In genomic region chr3:66303556-66303955, GRCh38 we compare ENCODE assay signal across 9 cellular contexts.
DNase-seq lines count a peak whose midpoint lies in the region; ATAC-seq and TF ChIP-seq lines count a peak whose summit lies in the region.
"Had no signal": no experiment of that assay in that cellular context is flagged by ENCODE, and none has a peak within 500 bp of the region (broad histone marks: within the 10 kb centered on the region; RNA-seq: fewer than 3 reads in every experiment).

No MANE protein-coding gene starts in this region.

- POLR2A ChIA-PET in activated CD8-positive, alpha-beta T cell treated with anti-CD3 and anti-CD28 coated beads for 36 hours (lab: Charles Lee), result interaction anchor here (1.9 kb wide), 1 partner anchor 8 kb away, joined by 4 read pairs; no protein-coding TSS in a partner anchor

- peaks cover 11% of the 10 kb centered on the region for H3K9me3 Mint-ChIP-seq in activated CD8-positive, alpha-beta T cell treated with anti-CD3 and anti-CD28 coated beads for 36 hours
- H3K9me3 Mint-ChIP-seq in osteocyte (ENCODE audit: unreplicated experiment) (no peaks in the 10 kb centered on the region), Calu3 (ENCODE audit: low read depth, unreplicated experiment) (no peaks in the 10 kb centered on the region)

- no peak for TF ChIP-seq CTCF in activated CD8-positive, alpha-beta T cell treated with anti-CD3 and anti-CD28 coated beads for 36 hours (IDR thresholded peaks at IDR 0.05)
- TF ChIP-seq CTCF in osteocyte (IDR thresholded peaks at IDR 0.05) (no peak), Calu3 (IDR thresholded peaks at IDR 0.05; ENCODE audit: unreplicated experiment) (no peak), thyroid gland (IDR thresholded peaks at IDR 0.05) (no peak)

- H3K27me3 ChIP-seq in MG63 (no peaks in the 10 kb centered on the region), right cardiac atrium (ENCODE audit: control insufficient read depth, insufficient read depth) (no peaks in the 10 kb centered on the region), thyroid gland (no peaks in the 10 kb centered on the region)

- CTCF ChIA-PET in activated CD8-positive, alpha-beta T cell treated with anti-CD3 and anti-CD28 coated beads for 36 hours (lab: Charles Lee), result no interaction called here
- CTCF ChIA-PET in Calu3 (lab: Charles Lee), result no interaction called here

- H3K4me3 ChIP-seq in MG63 (no peak overlapping the region), right cardiac atrium (ENCODE audit: low read length) (no peak overlapping the region), thyroid gland (replicated peaks in 1 of 3) (no peak overlapping the region)

- DNase-seq in activated CD8-positive, alpha-beta T cell treated with anti-CD3 and anti-CD28 coated beads for 36 hours, result peak; percentile 72
- DNase-seq in osteocyte (ENCODE audit: extremely low spot score, unreplicated experiment) (no peak), Calu3 (no peak), MG63 (no peak), right cardiac atrium (no peak), thyroid gland (no peak)
- DNase-seq: EL had no signal

- H3K4me1 ChIP-seq in right cardiac atrium (ENCODE audit: control insufficient read depth, insufficient read depth, low read length) (peaks cover 2% of the 10 kb centered on the region), thyroid gland (peaks cover 1 to 7% of the 10 kb centered on the region in 2 donors)

- no TSS peak for BruUV-seq in Calu3 (replicated peaks; lab: Mats Ljungman, UMichigan)

- H3K36me3 ChIP-seq in MG63, result no peaks in the 10 kb centered on the region
- no peaks in the 10 kb centered on the region for H3K36me3 ChIP-seq in thyroid gland

- WGBS in right cardiac atrium, result 94% methylated on average over 4 of the region's 4 CpGs
- 78 to 95% methylated on average over 4 of the region's 4 CpGs for WGBS in thyroid gland, 2 donors

- no peak for TF ChIP-seq POLR2A in thyroid gland (IDR thresholded peaks at IDR 0.05)

- H3K27ac ChIP-seq in right cardiac atrium (ENCODE audit: low read length) (no peak overlapping the region), thyroid gland (no peak overlapping the region)

- H3K9me3 ChIP-seq in MG63 (no peaks in the 10 kb centered on the region), right cardiac atrium (ENCODE audit: control insufficient read depth, low read length) (no peaks in the 10 kb centered on the region), thyroid gland (no peaks in the 10 kb centered on the region)

- H3K27ac Mint-ChIP-seq in activated CD8-positive, alpha-beta T cell treated with anti-CD3 and anti-CD28 coated beads for 36 hours, result peak overlapping the region; percentile 92
- H3K27ac Mint-ChIP-seq in osteocyte (ENCODE audit: unreplicated experiment), result peak overlapping the region; percentile 19
- H3K27ac Mint-ChIP-seq in Calu3 (ENCODE audit: unreplicated experiment), result no peak overlapping the region

- H3K4me1 Mint-ChIP-seq in activated CD8-positive, alpha-beta T cell treated with anti-CD3 and anti-CD28 coated beads for 36 hours (ENCODE audit: low read depth), result peaks cover 72% of the 10 kb centered on the region
- H3K4me1 Mint-ChIP-seq in osteocyte (ENCODE audit: unreplicated experiment) (peaks cover 25% of the 10 kb centered on the region), Calu3 (ENCODE audit: low read depth, unreplicated experiment) (no peaks in the 10 kb centered on the region)

- ATAC-seq in GM18520 (IDR thresholded peaks at IDR 0.05; ENCODE audit: unreplicated experiment) (peak; percentile 74), HG03064 (IDR thresholded peaks at IDR 0.05; ENCODE audit: low read depth, unreplicated experiment) (peak; percentile 74), right cardiac atrium (no peak)
- ATAC-seq in activated CD8-positive, alpha-beta T cell treated with anti-CD3 and anti-CD28 coated beads for 36 hours, result peak; percentile 74

- H3K36me3 Mint-ChIP-seq in activated CD8-positive, alpha-beta T cell treated with anti-CD3 and anti-CD28 coated beads for 36 hours (ENCODE audit: low read depth), result peaks cover 54% of the 10 kb centered on the region
- H3K36me3 Mint-ChIP-seq in osteocyte (ENCODE audit: unreplicated experiment) (no peaks in the 10 kb centered on the region), Calu3 (ENCODE audit: insufficient read depth, unreplicated experiment) (no peaks in the 10 kb centered on the region)

- peak overlapping the region; percentile 26 for H3K4me3 Mint-ChIP-seq in activated CD8-positive, alpha-beta T cell treated with anti-CD3 and anti-CD28 coated beads for 36 hours
- H3K4me3 Mint-ChIP-seq in osteocyte (ENCODE audit: unreplicated experiment) (no peak overlapping the region), Calu3 (ENCODE audit: low read depth, unreplicated experiment) (no peak overlapping the region)

- intact Hi-C loops in activated CD8-positive, alpha-beta T cell treated with anti-CD3 and anti-CD28 coated beads for 36 hours (cut with micrococcal nuclease), result no loop called here
- intact Hi-C loops in Calu3 (cut with micrococcal nuclease; ENCODE audit: unreplicated experiment) (no loop called here), right cardiac atrium (cut with DNase I) (no loop called here), thyroid gland (cut with DNase I) (no loop called here)

- no peaks in the 10 kb centered on the region for H3K27me3 Mint-ChIP-seq in activated CD8-positive, alpha-beta T cell treated with anti-CD3 and anti-CD28 coated beads for 36 hours
- H3K27me3 Mint-ChIP-seq in osteocyte (ENCODE audit: unreplicated experiment) (no peaks in the 10 kb centered on the region), Calu3 (ENCODE audit: unreplicated experiment) (no peaks in the 10 kb centered on the region)

Comparison
In these comparisons a context has a peak if more than half of its experiments do, and no peak if none do; other contexts are left out.
1. ATAC-seq: peak in GM18520 (single experiment), HG03064 (single experiment) and activated CD8-positive, alpha-beta T cell treated with anti-CD3 and anti-CD28 coated beads for 36 hours (single experiment); none in right cardiac atrium (0 of 2).